14 cellular contexts compared by ENCODE assay signal in genomic region chr1:206064001-206064400, GRCh38. TPM values are rescaled to one million over a fixed set of nuclear protein-coding genes. Genes with fewer than 3 reads are reported as not detected.
"Had no signal": no experiment of that assay in that cellular context is flagged by ENCODE, and none has a peak within 500 bp of the region (broad histone marks: within the 10 kb centered on the region; RNA-seq: fewer than 3 reads in every experiment).

No MANE protein-coding gene starts in this region.

RNA-seq across cellular contexts. Expression of gene RHEX, which starts 11.0 kb away (rescaled TPM):
- total RNA-seq: activated CD4-positive, alpha-beta memory T cell treated with anti-CD3 and anti-CD28 coated beads for 36 hours; activated CD4-positive, alpha-beta memory T cell treated with anti-CD3 and anti-CD28 coated beads, Interleukin-2, amount 10 ng/mL, durations not matched to agents 7 days and 5 days; activated CD4-positive, alpha-beta T cell treated with anti-CD3 and anti-CD28 coated beads for 36 hours; activated CD4-positive, alpha-beta T cell treated with anti-CD3 and anti-CD28 coated beads, Interleukin-2, amount 10 ng/mL, durations not matched to agents 24 days and 14 days; activated CD4-positive, alpha-beta T cell treated with anti-CD3 and anti-CD28 coated beads, Interleukin-2, amount 10 ng/mL, durations not matched to agents 7 days and 5 days; activated CD8-positive, alpha-beta memory T cell treated with anti-CD3 and anti-CD28 coated beads for 36 hours; activated CD8-positive, alpha-beta memory T cell treated with anti-CD3 and anti-CD28 coated beads, Interleukin-2, amount 10 ng/mL, durations not matched to agents 7 days and 5 days; activated CD8-positive, alpha-beta T cell treated with anti-CD3 and anti-CD28 coated beads for 36 hours; activated CD8-positive, alpha-beta T cell treated with anti-CD3 and anti-CD28 coated beads, Interleukin-2, amount 10 ng/mL, durations not matched to agents 7 days and 5 days; T-helper 1 cell treated with Interleukin-12 subunit alpha and Interleukin-12 subunit beta and Interleukin-4 antibody, amounts not matched to agents 30 ng/mL and 1 ng/mL, for 36 hours; T-helper 2 cell treated with Interferon-gamma antibody and Interleukin-4, amounts not matched to agents 100 ng/mL and 5 ng/mL, for 36 hours; WTC11 had no signal

RNA-seq across cellular contexts. Expression of gene CTSE, which starts 40.3 kb away (rescaled TPM):
- total RNA-seq: activated B cell treated with CpG ODN at 0.5 μM for 24 hours; activated CD4-positive, alpha-beta memory T cell treated with anti-CD3 and anti-CD28 coated beads for 36 hours; activated CD4-positive, alpha-beta memory T cell treated with anti-CD3 and anti-CD28 coated beads, Interleukin-2, amount 10 ng/mL, durations not matched to agents 7 days and 5 days; activated CD4-positive, alpha-beta T cell treated with anti-CD3 and anti-CD28 coated beads for 36 hours; activated CD4-positive, alpha-beta T cell treated with anti-CD3 and anti-CD28 coated beads, Interleukin-2, amount 10 ng/mL, durations not matched to agents 24 days and 14 days; activated CD4-positive, alpha-beta T cell treated with anti-CD3 and anti-CD28 coated beads, Interleukin-2, amount 10 ng/mL, durations not matched to agents 7 days and 5 days; activated CD8-positive, alpha-beta memory T cell treated with anti-CD3 and anti-CD28 coated beads for 36 hours; activated CD8-positive, alpha-beta memory T cell treated with anti-CD3 and anti-CD28 coated beads, Interleukin-2, amount 10 ng/mL, durations not matched to agents 7 days and 5 days; activated CD8-positive, alpha-beta T cell treated with anti-CD3 and anti-CD28 coated beads for 36 hours; activated CD8-positive, alpha-beta T cell treated with anti-CD3 and anti-CD28 coated beads, Interleukin-2, amount 10 ng/mL, durations not matched to agents 7 days and 5 days; T-helper 1 cell treated with Interleukin-12 subunit alpha and Interleukin-12 subunit beta and Interleukin-4 antibody, amounts not matched to agents 30 ng/mL and 1 ng/mL, for 36 hours; T-helper 17 cell; T-helper 2 cell treated with Interferon-gamma antibody and Interleukin-4, amounts not matched to agents 100 ng/mL and 5 ng/mL, for 36 hours had no signal

RNA-seq across cellular contexts. Expression of gene AVPR1B, which starts 53.2 kb away (rescaled TPM):
- total RNA-seq: activated B cell treated with CpG ODN at 0.5 μM for 24 hours; activated CD4-positive, alpha-beta memory T cell treated with anti-CD3 and anti-CD28 coated beads for 36 hours; activated CD4-positive, alpha-beta memory T cell treated with anti-CD3 and anti-CD28 coated beads, Interleukin-2, amount 10 ng/mL, durations not matched to agents 7 days and 5 days; activated CD4-positive, alpha-beta T cell treated with anti-CD3 and anti-CD28 coated beads for 36 hours; activated CD4-positive, alpha-beta T cell treated with anti-CD3 and anti-CD28 coated beads, Interleukin-2, amount 10 ng/mL, durations not matched to agents 24 days and 14 days; activated CD4-positive, alpha-beta T cell treated with anti-CD3 and anti-CD28 coated beads, Interleukin-2, amount 10 ng/mL, durations not matched to agents 7 days and 5 days; activated CD8-positive, alpha-beta memory T cell treated with anti-CD3 and anti-CD28 coated beads for 36 hours; activated CD8-positive, alpha-beta memory T cell treated with anti-CD3 and anti-CD28 coated beads, Interleukin-2, amount 10 ng/mL, durations not matched to agents 7 days and 5 days; activated CD8-positive, alpha-beta T cell treated with anti-CD3 and anti-CD28 coated beads for 36 hours; activated CD8-positive, alpha-beta T cell treated with anti-CD3 and anti-CD28 coated beads, Interleukin-2, amount 10 ng/mL, durations not matched to agents 7 days and 5 days; T-helper 1 cell treated with Interleukin-12 subunit alpha and Interleukin-12 subunit beta and Interleukin-4 antibody, amounts not matched to agents 30 ng/mL and 1 ng/mL, for 36 hours; T-helper 17 cell; T-helper 2 cell treated with Interferon-gamma antibody and Interleukin-4, amounts not matched to agents 100 ng/mL and 5 ng/mL, for 36 hours had no signal
